Comparison of ENCODE assay signal across 13 cellular contexts in the genomic region with DNA sequence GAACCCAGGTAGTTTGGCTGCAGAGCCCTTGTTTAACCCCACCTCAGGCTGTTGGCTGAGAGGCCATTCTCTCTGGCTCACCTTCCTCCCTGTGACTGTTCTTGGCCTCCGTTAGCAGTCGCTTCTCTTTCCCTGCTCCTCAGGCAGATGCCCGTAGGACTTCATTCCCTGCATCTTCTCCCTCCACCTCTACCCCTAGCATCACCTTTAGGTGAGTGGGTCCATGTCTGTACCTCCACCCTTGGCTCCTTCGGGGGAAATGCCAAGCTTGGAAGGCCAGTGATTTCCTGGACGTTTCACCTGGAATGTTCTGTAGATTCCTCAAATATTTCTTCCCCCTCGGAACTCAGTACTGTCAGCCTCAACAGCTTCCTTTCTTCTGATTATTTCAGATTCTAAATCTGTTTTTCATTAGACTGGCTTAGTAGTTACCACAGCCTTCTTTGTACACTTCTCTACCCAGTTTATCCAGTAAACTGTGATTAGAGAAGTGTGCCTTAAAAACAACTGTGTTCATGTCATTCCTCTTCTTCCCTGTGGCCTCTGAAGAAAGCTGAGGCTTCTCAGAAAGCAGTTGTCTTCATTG.
DNase-seq lines count a peak whose midpoint lies in the region; ATAC-seq and TF ChIP-seq lines count a peak whose summit lies in the region.
"Had no signal": no experiment of that assay in that cellular context is flagged by ENCODE, and none has a peak within 500 bp of the region (broad histone marks: within the 10 kb centered on the region; RNA-seq: fewer than 3 reads in every experiment).

No MANE protein-coding gene starts in this region.

- H3F3A ChIP-seq in Loucy (ENCODE audit: low read depth) = no peaks in the 10 kb centered on the region

- H3K4me2 ChIP-seq in Loucy (ENCODE audit: low read depth, low read length, poor library complexity, severe bottlenecking) = no peak overlapping the region

- peak overlapping the region in 3 of 4 donors; percentile 40 to 53 (median 48) for H3K4me3 Mint-ChIP-seq in CD4-positive, CD25-positive, alpha-beta regulatory T cell
- no peak overlapping the region for H3K4me3 Mint-ChIP-seq in neural crest cell
- H3K4me3 Mint-ChIP-seq in activated CD8-positive, alpha-beta memory T cell treated with anti-CD3 and anti-CD28 coated beads, Interleukin-2, amount 10 ng/mL, durations not matched to agents 7 days and 5 days = no peak overlapping the region

- H4K20me1 ChIP-seq in Loucy (ENCODE audit: insufficient read depth, low read length, poor library complexity, severe bottlenecking) = peaks cover 16% of the 10 kb centered on the region

- no peaks in the 10 kb centered on the region for H3K27me3 Mint-ChIP-seq in CD4-positive, CD25-positive, alpha-beta regulatory T cell
- H3K27me3 Mint-ChIP-seq in neural crest cell (ENCODE audit: low read depth) = no peaks in the 10 kb centered on the region
- H3K27me3 Mint-ChIP-seq in activated CD8-positive, alpha-beta memory T cell treated with anti-CD3 and anti-CD28 coated beads, Interleukin-2, amount 10 ng/mL, durations not matched to agents 7 days and 5 days = no peaks in the 10 kb centered on the region

- H3K27ac Mint-ChIP-seq in CD4-positive, CD25-positive, alpha-beta regulatory T cell = peak overlapping the region in 2 of 3 donors; percentile 84 to 91
- peak overlapping the region; percentile 65 for H3K27ac Mint-ChIP-seq in neural crest cell (ENCODE audit: unreplicated experiment)
- no peak overlapping the region for H3K27ac Mint-ChIP-seq in activated CD8-positive, alpha-beta memory T cell treated with anti-CD3 and anti-CD28 coated beads, Interleukin-2, amount 10 ng/mL, durations not matched to agents 7 days and 5 days

- H3K79me2 ChIP-seq in Loucy (ENCODE audit: insufficient read depth, low read length) = peaks cover 94% of the 10 kb centered on the region

- H3K4me3 ChIP-seq in CD4-positive, CD25-positive, alpha-beta regulatory T cell (ENCODE audit: low read depth, low read length) = no peak overlapping the region
- no peak overlapping the region for H3K4me3 ChIP-seq in Loucy (ENCODE audit: low read length, poor library complexity, severe bottlenecking)

- H3K9me2 ChIP-seq in Loucy (replicated peaks; ENCODE audit: low read depth, low read length) = no peaks in the 10 kb centered on the region

- CTCF ChIA-PET in activated CD8-positive, alpha-beta memory T cell treated with anti-CD3 and anti-CD28 coated beads, Interleukin-2, amount 10 ng/mL, durations not matched to agents 7 days and 5 days (lab: Charles Lee) = no interaction called here

- H3K9me3 ChIP-seq in CD4-positive, CD25-positive, alpha-beta regulatory T cell (ENCODE audit: control insufficient read depth in 2 of 2, low read length in 2 of 2) = no peaks in the 10 kb centered on the region
- H3K9me3 ChIP-seq in Loucy (ENCODE audit: insufficient read depth, low read depth, low read length) = no peaks in the 10 kb centered on the region

- no peaks in the 10 kb centered on the region for H3K27me3 ChIP-seq in CD4-positive, CD25-positive, alpha-beta regulatory T cell (ENCODE audit: control insufficient read depth, insufficient read depth, low read length)
- H3K27me3 ChIP-seq in Loucy (ENCODE audit: insufficient read depth, low read length, poor library complexity, severe bottlenecking) = no peaks in the 10 kb centered on the region
- H3K27me3 ChIP-seq: brain microvascular endothelial cell had no signal

- no peak for ATAC-seq in CD4-positive, CD25-positive, alpha-beta regulatory T cell (ENCODE audit: low read depth in 2 of 2)
- no peak for ATAC-seq in GM21723 (IDR thresholded peaks at IDR 0.05; ENCODE audit: unreplicated experiment)
- ATAC-seq in activated CD8-positive, alpha-beta memory T cell treated with anti-CD3 and anti-CD28 coated beads, Interleukin-2, amount 10 ng/mL, durations not matched to agents 7 days and 5 days = no peak

- H3K4me1 ChIP-seq in CD4-positive, CD25-positive, alpha-beta regulatory T cell (ENCODE audit: control insufficient read depth, insufficient read depth, low read length, poor library complexity, severe bottlenecking) = peaks cover 25% of the 10 kb centered on the region
- peaks cover 74% of the 10 kb centered on the region for H3K4me1 ChIP-seq in Loucy (ENCODE audit: insufficient read depth, low read length, poor library complexity, severe bottlenecking)

- no peaks in the 10 kb centered on the region for H3K9me3 Mint-ChIP-seq in CD4-positive, CD25-positive, alpha-beta regulatory T cell
- H3K9me3 Mint-ChIP-seq in neural crest cell = no peaks in the 10 kb centered on the region
- no peaks in the 10 kb centered on the region for H3K9me3 Mint-ChIP-seq in activated CD8-positive, alpha-beta memory T cell treated with anti-CD3 and anti-CD28 coated beads, Interleukin-2, amount 10 ng/mL, durations not matched to agents 7 days and 5 days (ENCODE audit: low read depth)

- peaks cover 14 to 87% (median 68%) of the 10 kb centered on the region in 4 donors for H3K4me1 Mint-ChIP-seq in CD4-positive, CD25-positive, alpha-beta regulatory T cell
- H3K4me1 Mint-ChIP-seq in neural crest cell = peaks cover 76% of the 10 kb centered on the region
- H3K4me1 Mint-ChIP-seq in activated CD8-positive, alpha-beta memory T cell treated with anti-CD3 and anti-CD28 coated beads, Interleukin-2, amount 10 ng/mL, durations not matched to agents 7 days and 5 days = peaks cover 45% of the 10 kb centered on the region

- peak overlapping the region; percentile 9 for H3K9ac ChIP-seq in Loucy (ENCODE audit: low read depth, low read length, poor library complexity, severe bottlenecking)

- H3K36me3 Mint-ChIP-seq in CD4-positive, CD25-positive, alpha-beta regulatory T cell = peaks cover 4% of the 10 kb centered on the region
- peaks cover 4% of the 10 kb centered on the region for H3K36me3 Mint-ChIP-seq in neural crest cell (ENCODE audit: low read depth)
- peaks cover 5% of the 10 kb centered on the region for H3K36me3 Mint-ChIP-seq in activated CD8-positive, alpha-beta memory T cell treated with anti-CD3 and anti-CD28 coated beads, Interleukin-2, amount 10 ng/mL, durations not matched to agents 7 days and 5 days

- DNase-seq in CD4-positive, CD25-positive, alpha-beta regulatory T cell = no peak
- no peak for DNase-seq in caudate nucleus (lab: John Stamatoyannopoulos, UW)
- no peak for DNase-seq in neural crest cell (ENCODE audit: low read depth, low spot score)
- no peak for DNase-seq in NCI-H2107 (lab: John Stamatoyannopoulos, UW)
- no peak for DNase-seq in NCI-H748 treated with DMSO at 0.1 percent for 48 hours (lab: John Stamatoyannopoulos, UW)
- no peak for DNase-seq in activated CD8-positive, alpha-beta memory T cell treated with anti-CD3 and anti-CD28 coated beads, Interleukin-2, amount 10 ng/mL, durations not matched to agents 7 days and 5 days
- DNase-seq: activated CD4-positive, alpha-beta T cell treated with anti-CD3 and anti-CD28 coated beads, Interleukin-2, amount 50 U/mL, for 1 hour; brain microvascular endothelial cell; C1 segment of cervical spinal cord; effector CD8-positive, alpha-beta T cell; NCI-H774 had no signal

- H3K27ac ChIP-seq in CD4-positive, CD25-positive, alpha-beta regulatory T cell (ENCODE audit: insufficient read depth, low read length, poor library complexity, severe bottlenecking) = no peak overlapping the region
- H3K27ac ChIP-seq in caudate nucleus (ENCODE audit: low read depth, low read length) = peak overlapping the region; percentile 71
- H3K27ac ChIP-seq: brain microvascular endothelial cell had no signal

- H2AFZ ChIP-seq in Loucy (ENCODE audit: low read length) = no peak overlapping the region

- H3K36me3 ChIP-seq in CD4-positive, CD25-positive, alpha-beta regulatory T cell (ENCODE audit: control insufficient read depth, insufficient read depth, low read length) = peaks cover 3% of the 10 kb centered on the region
- peaks cover 67% of the 10 kb centered on the region; the same call in 1 of the 2 replicates for H3K36me3 ChIP-seq in Loucy (ENCODE audit: insufficient read depth, low read length)
- H3K36me3 ChIP-seq: brain microvascular endothelial cell had no signal

- TF ChIP-seq CTCF in Loucy (conservative IDR thresholded peaks at IDR 0.05; ENCODE audit: low read length) (no peak), neural crest cell (conservative IDR thresholded peaks at IDR 0.05) (no peak)

Comparison
In these comparisons a context has a peak if more than half of its experiments do, and no peak if none do; other contexts are left out.
1. H3K4me3 Mint-ChIP-seq: peak in CD4-positive, CD25-positive, alpha-beta regulatory T cell (3 of 4); none in neural crest cell (single experiment) and activated CD8-positive, alpha-beta memory T cell treated with anti-CD3 and anti-CD28 coated beads, Interleukin-2, amount 10 ng/mL, durations not matched to agents 7 days and 5 days (single experiment).